14 cellular contexts compared by ENCODE assay signal in the genomic region with DNA sequence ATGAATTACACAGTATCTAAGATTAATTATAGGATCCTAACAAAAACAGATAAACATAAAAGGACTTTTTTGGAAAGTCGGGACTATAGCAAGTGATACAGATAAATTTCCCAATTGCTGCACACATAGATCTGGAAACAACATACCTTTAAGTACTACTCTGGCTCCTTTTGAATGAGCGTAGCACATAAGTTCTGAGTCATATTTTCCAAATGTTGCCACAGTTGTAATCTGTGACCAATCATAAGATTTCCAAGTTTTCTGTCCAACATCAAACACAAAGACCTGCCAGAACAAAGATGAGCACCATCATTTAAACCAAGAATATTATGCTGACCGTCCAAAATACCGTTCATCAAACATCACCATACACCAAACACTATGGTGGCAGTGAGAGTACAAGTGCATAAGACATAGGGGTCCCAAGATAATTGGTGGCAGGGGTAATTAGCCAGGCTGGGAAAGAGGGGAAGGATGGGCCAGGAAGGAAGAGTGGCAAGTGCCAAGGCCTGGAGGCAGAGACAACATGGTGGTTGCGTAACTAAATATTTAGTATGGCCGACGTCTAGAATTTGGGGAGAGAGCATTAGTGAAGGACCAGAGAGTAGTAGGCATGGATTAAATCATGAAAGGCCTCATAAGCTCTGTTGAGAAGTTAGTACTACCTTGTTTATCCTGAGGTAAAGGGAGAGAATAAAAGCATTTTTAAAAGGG. TPM values are rescaled to one million over a fixed set of nuclear protein-coding genes. Genes with fewer than 3 reads are reported as not detected.
DNase-seq lines count a peak whose midpoint lies in the region; ATAC-seq and TF ChIP-seq lines count a peak whose summit lies in the region.
"Had no signal": no experiment of that assay in that cellular context is flagged by ENCODE, and none has a peak within 500 bp of the region (broad histone marks: within the 10 kb centered on the region; RNA-seq: fewer than 3 reads in every experiment).

No MANE protein-coding gene starts in this region.

- no peak for DNase-seq in T-helper 1 cell
- DNase-seq in IMR-90, result peak; percentile 57
- peak; percentile 10 for DNase-seq in astrocyte of the hippocampus (ENCODE audit: low read depth, low spot score)
- no peak for DNase-seq in memory B cell (ENCODE audit: low spot score in 2 of 2)
- DNase-seq in NCI-H1092 (lab: John Stamatoyannopoulos, UW), result no peak
- no peak for DNase-seq in spleen
- DNase-seq: activated CD4-positive, alpha-beta T cell treated with anti-CD3 and anti-CD28 coated beads, Interleukin-2, amount 10 ng/mL, durations not matched to agents 7 days and 5 days; CD8-positive, alpha-beta memory T cell; esophagus squamous epithelium; NCI-H1436; nucleus accumbens had no signal

- H2BK15ac ChIP-seq in IMR-90 (ENCODE audit: low read depth, low read length), result no peak overlapping the region

- H2AK5ac ChIP-seq in IMR-90 (ENCODE audit: low read depth, low read length), result no peak overlapping the region

- no peak overlapping the region for H3K9ac ChIP-seq in IMR-90 (ENCODE audit: low read depth, low read length)

- peaks cover 6% of the 10 kb centered on the region for H3K9me3 Mint-ChIP-seq in T-helper 1 cell treated with Interleukin-12 subunit alpha and Interleukin-12 subunit beta and Interleukin-4 antibody, amounts not matched to agents 30 μg/mL and 1 μg/mL, for 36 hours
- H3K9me3 Mint-ChIP-seq in memory B cell, result no peaks in the 10 kb centered on the region
- H3K9me3 Mint-ChIP-seq: CD8-positive, alpha-beta memory T cell; IgD-negative memory B cell had no signal

- no peak overlapping the region for H2BK5ac ChIP-seq in IMR-90 (ENCODE audit: low read depth, low read length, poor library complexity, severe bottlenecking)

- H3K27ac ChIP-seq in IMR-90 (ENCODE audit: insufficient read depth, low read length) (no peak overlapping the region), spleen (no peak overlapping the region)
- H3K27ac ChIP-seq: esophagus squamous epithelium had no signal

- CTCF ChIA-PET in IMR-90 (lab: Yijun Ruan, JAX), result no interaction called here

- no peaks in the 10 kb centered on the region for H4K20me1 ChIP-seq in IMR-90 (ENCODE audit: insufficient read depth, low read length)

- no peak for TF ChIP-seq RAD21 in IMR-90 (IDR thresholded peaks at IDR 0.05; ENCODE audit: low read length)

- 98% methylated on average over 4 of the region's 7 CpGs; no CpG with 5 or more reads in 1 of the 2 experiments for WGBS in IMR-90 (ENCODE audit: extremely low coverage in 2 of 2, insufficient read length in 1 of 2), 2 experiments
- WGBS in spleen, 5 donors, result 84 to 91% (median 90%) methylated on average over 7 of the region's 7 CpGs

- ATAC-seq in IMR-90 (ENCODE audit: low read depth), result no peak
- ATAC-seq in memory B cell (ENCODE audit: low read depth), result no peak
- ATAC-seq in HG02610 (IDR thresholded peaks at IDR 0.05; ENCODE audit: unreplicated experiment), result no peak

- H3K4me2 ChIP-seq in IMR-90 (ENCODE audit: low read depth, low read length), result no peak overlapping the region

- H3K4me1 ChIP-seq in IMR-90 (ENCODE audit: control insufficient read depth, insufficient read depth, low read length), result peaks cover 2% of the 10 kb centered on the region; the same call in 1 of the 2 replicates
- peaks cover 14 to 80% (median 34%) of the 10 kb centered on the region in 6 donors for H3K4me1 ChIP-seq in spleen

- H3K27me3 ChIP-seq in IMR-90 (ENCODE audit: control insufficient read depth, insufficient read depth, low read length) (no peaks in the 10 kb centered on the region), spleen (replicated peaks in 1 of 7) (no peaks in the 10 kb centered on the region)
- H3K27me3 ChIP-seq: esophagus squamous epithelium had no signal

- no peak overlapping the region for H4K5ac ChIP-seq in IMR-90 (ENCODE audit: low read depth, low read length)

- no peak overlapping the region for H3K14ac ChIP-seq in IMR-90 (replicated peaks; ENCODE audit: low read depth, low read length)

- BruUV-seq in IMR-90 (replicated peaks; lab: Mats Ljungman, UMichigan), result no TSS peak

- H3K9me1 ChIP-seq in IMR-90 (ENCODE audit: insufficient read depth, low read length), result peaks cover 3% of the 10 kb centered on the region

- intact Hi-C loops in IMR-90 (cut with micrococcal nuclease), result loop anchor here (5.0 kb wide), 1 partner anchor 182 kb away; no protein-coding TSS in a partner anchor
- intact Hi-C loops in spleen (cut with DNase I; ENCODE audit: low total_unique reads), result no loop called here

- peak overlapping the region; percentile 13 for H3K4me3 Mint-ChIP-seq in T-helper 1 cell treated with Interleukin-12 subunit alpha and Interleukin-12 subunit beta and Interleukin-4 antibody, amounts not matched to agents 30 μg/mL and 1 μg/mL, for 36 hours
- H3K4me3 Mint-ChIP-seq in memory B cell, result peak overlapping the region; percentile 0
- H3K4me3 Mint-ChIP-seq: activated CD4-positive, alpha-beta T cell treated with anti-CD3 and anti-CD28 coated beads, Interleukin-2, amount 10 ng/mL, durations not matched to agents 7 days and 5 days had no signal

- H3K9me3 ChIP-seq in IMR-90 (ENCODE audit: control insufficient read depth, insufficient read depth, low read length), result no peaks in the 10 kb centered on the region
- H3K9me3 ChIP-seq in spleen, result no peaks in the 10 kb centered on the region
- H3K9me3 ChIP-seq: esophagus squamous epithelium had no signal

- H2BK20ac ChIP-seq in IMR-90 (ENCODE audit: low read depth, low read length), result no peak overlapping the region

- H3K4ac ChIP-seq in IMR-90 (ENCODE audit: low read depth, low read length), result no peak overlapping the region

- no peak overlapping the region for H4K8ac ChIP-seq in IMR-90 (ENCODE audit: low read depth in 2 of 2, low read length in 2 of 2)

- in situ Hi-C loops in IMR-90 (cut with MboI; ENCODE audit: low sequenced_read_pairs), result no loop called here

- H3K36me3 Mint-ChIP-seq in T-helper 1 cell treated with Interleukin-12 subunit alpha and Interleukin-12 subunit beta and Interleukin-4 antibody, amounts not matched to agents 30 μg/mL and 1 μg/mL, for 36 hours (ENCODE audit: low read depth), result peaks cover 44% of the 10 kb centered on the region
- H3K36me3 Mint-ChIP-seq in memory B cell, result peaks cover 23% of the 10 kb centered on the region

- no peak overlapping the region for H3K56ac ChIP-seq in IMR-90 (ENCODE audit: extremely low read depth, insufficient read depth, low read length)

- H3K36me3 ChIP-seq in IMR-90 (ENCODE audit: control insufficient read depth, insufficient read depth, low read length) (peaks cover 7% of the 10 kb centered on the region), spleen (peaks cover 0 to 54% (median 19%) of the 10 kb centered on the region in 6 donors)

- H2AK9ac ChIP-seq in IMR-90 (replicated peaks; ENCODE audit: low read depth, low read length, poor library complexity), result no peak overlapping the region

- peaks cover 33 to 36% of the 10 kb centered on the region in 2 experiments for H3K79me1 ChIP-seq in IMR-90 (ENCODE audit: low read depth in 1 of 2, low read length in 2 of 2)

- no peak overlapping the region for H4K91ac ChIP-seq in IMR-90 (ENCODE audit: insufficient read depth, low read depth, low read length)

- TF ChIP-seq POLR2A in IMR-90 (IDR thresholded peaks at IDR 0.05; ENCODE audit: low read depth, low read length), result no peak
- TF ChIP-seq POLR2A in spleen (IDR thresholded peaks at IDR 0.05), result no peak

- no peaks in the 10 kb centered on the region for H3K27me3 Mint-ChIP-seq in T-helper 1 cell treated with Interleukin-12 subunit alpha and Interleukin-12 subunit beta and Interleukin-4 antibody, amounts not matched to agents 30 μg/mL and 1 μg/mL, for 36 hours (ENCODE audit: low read depth)
- H3K27me3 Mint-ChIP-seq in memory B cell, result no peaks in the 10 kb centered on the region
- H3K27me3 Mint-ChIP-seq: activated CD4-positive, alpha-beta T cell treated with anti-CD3 and anti-CD28 coated beads, Interleukin-2, amount 10 ng/mL, durations not matched to agents 7 days and 5 days; CD8-positive, alpha-beta memory T cell; IgD-negative memory B cell had no signal

- H3K18ac ChIP-seq in IMR-90 (ENCODE audit: low read depth, low read length), result no peak overlapping the region

- no peak overlapping the region for H2BK120ac ChIP-seq in IMR-90 (ENCODE audit: low read depth, low read length)

- dilution Hi-C loops in IMR-90 (cut with HindIII; ENCODE audit: low sequenced_read_pairs, unreplicated experiment), result no loop called here

- TF ChIP-seq CTCF in IMR-90 (conservative IDR thresholded peaks at IDR 0.05; ENCODE audit: low read depth, low read length), result no peak
- no peak for TF ChIP-seq CTCF in spleen (IDR thresholded peaks at IDR 0.05 in 8 of 11, conservative IDR thresholded peaks at IDR 0.05 in 3 of 11)

- POLR2A ChIA-PET in IMR-90 (lab: Charles Lee; ENCODE audit: unreplicated experiment), result no interaction called here

- H3K27ac Mint-ChIP-seq in T-helper 1 cell treated with Interleukin-12 subunit alpha and Interleukin-12 subunit beta and Interleukin-4 antibody, amounts not matched to agents 30 μg/mL and 1 μg/mL, for 36 hours, result no peak overlapping the region
- H3K27ac Mint-ChIP-seq in memory B cell, result no peak overlapping the region
- H3K27ac Mint-ChIP-seq: activated CD4-positive, alpha-beta T cell treated with anti-CD3 and anti-CD28 coated beads, Interleukin-2, amount 10 ng/mL, durations not matched to agents 7 days and 5 days had no signal

- H3K4me3 ChIP-seq in IMR-90 (ENCODE audit: insufficient read depth, low read depth, low read length), result no peak overlapping the region
- no peak overlapping the region for H3K4me3 ChIP-seq in spleen
- H3K4me3 ChIP-seq: esophagus squamous epithelium had no signal

- H3K23ac ChIP-seq in IMR-90 (ENCODE audit: low read depth, low read length), result no peak overlapping the region

- H3K4me1 Mint-ChIP-seq in T-helper 1 cell treated with Interleukin-12 subunit alpha and Interleukin-12 subunit beta and Interleukin-4 antibody, amounts not matched to agents 30 μg/mL and 1 μg/mL, for 36 hours (ENCODE audit: low read depth), result peaks cover 45% of the 10 kb centered on the region
- H3K4me1 Mint-ChIP-seq in memory B cell, result peaks cover 44% of the 10 kb centered on the region

- H2AFZ ChIP-seq in IMR-90 (replicated peaks; ENCODE audit: low read length, poor library complexity), result no peak overlapping the region

TF ChIP-seq in IMR-90, 13 proteins besides CTCF, POLR2A, EP300 and RAD21 (continues in another document):
- TF ChIP-seq MAFK (IDR thresholded peaks at IDR 0.05; ENCODE audit: low read depth, low read length), result peak; percentile 34; the same call in 1 of the 2 replicates
- TF ChIP-seq MAZ (IDR thresholded peaks at IDR 0.05; ENCODE audit: borderline replicate concordance, low read depth, low read length), result no peak
- peak; percentile 71 for TF ChIP-seq CEBPB (IDR thresholded peaks at IDR 0.05; ENCODE audit: low read depth, low read length)
- no peak for TF ChIP-seq MXI1 (IDR thresholded peaks at IDR 0.05; ENCODE audit: borderline replicate concordance, low read depth, low read length)
- no peak for TF ChIP-seq SMC3 (IDR thresholded peaks at IDR 0.05; ENCODE audit: low read depth, low read length)

RNA-seq across cellular contexts. Expression of gene CTBS, which starts 3.6 kb away (rescaled TPM):
- total RNA-seq in IMR-90 (2012; rRNA removed) (5.9 and 8.1 TPM in 2 replicates), spleen (10 to 100 TPM; 28.3 to 43.3 (median 38.8) TPM)
- polyA plus RNA-seq in IMR-90 (2012; rRNA removed) (9.8 and 12.4 TPM in 2 replicates), spleen (10 to 100 TPM in 1 of 3 donors, 1 to 10 TPM in 2; 7.0 to 11.6 (median 9.7) TPM)
- polyA plus RNA-seq in IMR-90 (2012; cell fraction: cytosol; rRNA removed), result 2.6 and 3.8 TPM in 2 replicates
- polyA plus RNA-seq in IMR-90 (2012; cell fraction: nucleus; rRNA removed; ENCODE audit: low replicate concordance), result 1.3 and 6.1 TPM in 2 replicates

Comparison
In these comparisons a context has a peak if more than half of its experiments do, and no peak if none do; other contexts are left out.
1. DNase-seq: peak in IMR-90 (single experiment) and astrocyte of the hippocampus (single experiment); none in T-helper 1 cell (0 of 5), memory B cell (0 of 2), NCI-H1092 (single experiment) and spleen (single experiment).